In genomic region chr10:78359641-78360091, GRCh38 we compare ENCODE assay signal across 25 cellular contexts.
DNase-seq lines count a peak whose midpoint lies in the region; ATAC-seq and TF ChIP-seq lines count a peak whose summit lies in the region.
"Had no signal": no experiment of that assay in that cellular context is flagged by ENCODE, and none has a peak within 500 bp of the region (broad histone marks: within the 10 kb centered on the region; RNA-seq: fewer than 3 reads in every experiment).

No MANE protein-coding gene starts in this region.

- peaks cover 39% of the 10 kb centered on the region for H3K4me1 Mint-ChIP-seq in GM23338
- peaks cover 58% of the 10 kb centered on the region for H3K4me1 Mint-ChIP-seq in neural progenitor cell
- H3K4me1 Mint-ChIP-seq in stimulated activated effector memory CD8-positive, alpha-beta T cell treated with anti-CD3 and anti-CD28 coated beads, Interleukin-12 subunit alpha, Interleukin-12 subunit beta, amount 100 ng/mL, for 72 hours, result peaks cover 7% of the 10 kb centered on the region
- H3K4me1 Mint-ChIP-seq: naive B cell had no signal

- no peak overlapping the region for H3K27ac Mint-ChIP-seq in GM23338
- H3K27ac Mint-ChIP-seq in neural progenitor cell, result no peak overlapping the region
- no peak overlapping the region for H3K27ac Mint-ChIP-seq in stimulated activated effector memory CD8-positive, alpha-beta T cell treated with anti-CD3 and anti-CD28 coated beads, Interleukin-12 subunit alpha, Interleukin-12 subunit beta, amount 100 ng/mL, for 72 hours
- H3K27ac Mint-ChIP-seq: activated CD8-positive, alpha-beta memory T cell treated with anti-CD3 and anti-CD28 coated beads, Interleukin-2, amount 10 ng/mL, durations not matched to agents 7 days and 5 days; activated naive CD8-positive, alpha-beta T cell treated with anti-CD3 and anti-CD28 coated beads, Interleukin-2, amount 10 ng/mL, durations not matched to agents 7 days and 5 days; activated T-helper 17 cell treated with anti-CD3 and anti-CD28 coated beads, Interleukin-2, amount 50 U/mL, for 72 hours; CD4-positive, alpha-beta T cell; naive B cell; progenitor cell of endocrine pancreas had no signal

- DNase-seq in GM23338 (ENCODE audit: low spot score), result no peak
- DNase-seq in NCI-H82 treated with DMSO at 0.1 percent for 48 hours (lab: John Stamatoyannopoulos, UW; ENCODE audit: unreplicated experiment), result peak; percentile 83
- DNase-seq in hepatocyte (ENCODE audit: low spot score), result peak; percentile 70
- DNase-seq in neural progenitor cell (ENCODE audit: low spot score), result peak; percentile 47
- no peak for DNase-seq in stimulated activated effector memory CD8-positive, alpha-beta T cell treated with anti-CD3 and anti-CD28 coated beads, Interleukin-12 subunit alpha, Interleukin-12 subunit beta, amount 100 ng/mL, for 72 hours (ENCODE audit: low spot score in 2 of 2)
- no peak for DNase-seq in anterior cingulate cortex (lab: John Stamatoyannopoulos, UW)
- DNase-seq: activated CD4-positive, alpha-beta T cell treated with anti-CD3 and anti-CD28 coated beads for 48 hours; activated CD8-positive, alpha-beta memory T cell treated with anti-CD3 and anti-CD28 coated beads, Interleukin-2, amount 10 ng/mL, durations not matched to agents 7 days and 5 days; activated naive CD8-positive, alpha-beta T cell treated with anti-CD3 and anti-CD28 coated beads, Interleukin-2, amount 10 ng/mL, durations not matched to agents 7 days and 5 days; body of pancreas; CD4-positive, alpha-beta T cell; cortex of kidney; DMS53; Karpas-422; mammary epithelial cell; naive B cell; NCI-H1092; NCI-H2107; NCI-H69; stimulated activated CD4-positive, alpha-beta T cell treated with anti-CD3 and anti-CD28 coated beads, Interleukin-2, amount 100 ng/mL, for 24 hours; stimulated activated naive CD4-positive, alpha-beta T cell treated with Interleukin-2 at 50 U/mL for 16 hours had no signal

- H3K27ac ChIP-seq in GM23338 (ENCODE audit: low read depth) (no peak overlapping the region), hepatocyte (peak overlapping the region; percentile 33), neural progenitor cell (no peak overlapping the region)
- H3K27ac ChIP-seq: body of pancreas, heart left ventricle had no signal

- H3K36me3 Mint-ChIP-seq in GM23338 (ENCODE audit: low read depth) (no peaks in the 10 kb centered on the region), neural progenitor cell (no peaks in the 10 kb centered on the region)
- peaks cover 5% of the 10 kb centered on the region for H3K36me3 Mint-ChIP-seq in stimulated activated effector memory CD8-positive, alpha-beta T cell treated with anti-CD3 and anti-CD28 coated beads, Interleukin-12 subunit alpha, Interleukin-12 subunit beta, amount 100 ng/mL, for 72 hours
- H3K36me3 Mint-ChIP-seq: activated CD8-positive, alpha-beta memory T cell treated with anti-CD3 and anti-CD28 coated beads, Interleukin-2, amount 10 ng/mL, durations not matched to agents 7 days and 5 days; activated naive CD8-positive, alpha-beta T cell treated with anti-CD3 and anti-CD28 coated beads, Interleukin-2, amount 10 ng/mL, durations not matched to agents 7 days and 5 days; naive B cell had no signal

- H3K4me1 ChIP-seq in GM23338 (ENCODE audit: insufficient read depth), result peaks cover 7% of the 10 kb centered on the region
- H3K4me1 ChIP-seq in hepatocyte (ENCODE audit: insufficient read depth), result peaks cover 10% of the 10 kb centered on the region
- peaks cover 57% of the 10 kb centered on the region for H3K4me1 ChIP-seq in neural progenitor cell
- H3K4me1 ChIP-seq: body of pancreas had no signal

- peak overlapping the region; percentile 76 for H2AFZ ChIP-seq in GM23338
- H2AFZ ChIP-seq in hepatocyte, result no peak overlapping the region
- H2AFZ ChIP-seq in neural progenitor cell (replicated peaks), result no peak overlapping the region

- H3K9me2 ChIP-seq in GM23338 (ENCODE audit: insufficient read depth) (peaks cover 4% of the 10 kb centered on the region; the same call in 1 of the 2 replicates), hepatocyte (replicated peaks; ENCODE audit: insufficient read depth) (no peaks in the 10 kb centered on the region)

- H3K27me3 Mint-ChIP-seq in GM23338 (ENCODE audit: insufficient read depth, low read depth, poor library complexity) (peaks cover 11% of the 10 kb centered on the region), neural progenitor cell (ENCODE audit: insufficient read depth, low read depth) (peaks cover 5% of the 10 kb centered on the region)
- H3K27me3 Mint-ChIP-seq: activated naive CD8-positive, alpha-beta T cell treated with anti-CD3 and anti-CD28 coated beads, Interleukin-2, amount 10 ng/mL, durations not matched to agents 7 days and 5 days; CD4-positive, alpha-beta T cell had no signal

- no peak overlapping the region for H3K4me3 Mint-ChIP-seq in GM23338
- H3K4me3 Mint-ChIP-seq in neural progenitor cell, result no peak overlapping the region
- no peak overlapping the region for H3K4me3 Mint-ChIP-seq in stimulated activated effector memory CD8-positive, alpha-beta T cell treated with anti-CD3 and anti-CD28 coated beads, Interleukin-12 subunit alpha, Interleukin-12 subunit beta, amount 100 ng/mL, for 72 hours
- H3K4me3 Mint-ChIP-seq: activated CD8-positive, alpha-beta memory T cell treated with anti-CD3 and anti-CD28 coated beads, Interleukin-2, amount 10 ng/mL, durations not matched to agents 7 days and 5 days; activated naive CD8-positive, alpha-beta T cell treated with anti-CD3 and anti-CD28 coated beads, Interleukin-2, amount 10 ng/mL, durations not matched to agents 7 days and 5 days; activated T-helper 17 cell treated with anti-CD3 and anti-CD28 coated beads, Interleukin-2, amount 50 U/mL, for 72 hours; CD4-positive, alpha-beta T cell; naive B cell had no signal

- WGBS in hepatocyte (ENCODE audit: low lambda C conversion rate, missing lambda C conversion rate), result 47% methylated on average over 7 of the region's 9 CpGs

- no peak overlapping the region for H3K9ac ChIP-seq in neural progenitor cell

- H3K9me3 ChIP-seq in hepatocyte (ENCODE audit: low read depth), result no peaks in the 10 kb centered on the region
- H3K9me3 ChIP-seq in neural progenitor cell (ENCODE audit: low read depth), result no peaks in the 10 kb centered on the region
- H3K9me3 ChIP-seq: body of pancreas, heart left ventricle had no signal

- H3K4me2 ChIP-seq in GM23338, result no peak overlapping the region
- H3K4me2 ChIP-seq in hepatocyte, result no peak overlapping the region
- H3K4me2 ChIP-seq in neural progenitor cell, result peak overlapping the region; percentile 15

- H3K4me3 ChIP-seq in GM23338, result no peak overlapping the region
- no peak overlapping the region for H3K4me3 ChIP-seq in hepatocyte
- H3K4me3 ChIP-seq in neural progenitor cell, result no peak overlapping the region
- H3K4me3 ChIP-seq: body of pancreas, heart left ventricle had no signal

- no peaks in the 10 kb centered on the region for H3K36me3 ChIP-seq in GM23338 (ENCODE audit: insufficient read depth)
- no peaks in the 10 kb centered on the region for H3K36me3 ChIP-seq in hepatocyte (replicated peaks; ENCODE audit: insufficient read depth, low read depth)
- H3K36me3 ChIP-seq in neural progenitor cell, result no peaks in the 10 kb centered on the region
- H3K36me3 ChIP-seq: heart left ventricle had no signal

- H3K9me3 Mint-ChIP-seq in GM23338 (no peaks in the 10 kb centered on the region), neural progenitor cell (no peaks in the 10 kb centered on the region)
- H3K9me3 Mint-ChIP-seq in stimulated activated effector memory CD8-positive, alpha-beta T cell treated with anti-CD3 and anti-CD28 coated beads, Interleukin-12 subunit alpha, Interleukin-12 subunit beta, amount 100 ng/mL, for 72 hours, result no peaks in the 10 kb centered on the region
- H3K9me3 Mint-ChIP-seq: activated naive CD8-positive, alpha-beta T cell treated with anti-CD3 and anti-CD28 coated beads, Interleukin-2, amount 10 ng/mL, durations not matched to agents 7 days and 5 days; activated T-helper 17 cell treated with anti-CD3 and anti-CD28 coated beads, Interleukin-2, amount 50 U/mL, for 72 hours; CD4-positive, alpha-beta T cell had no signal

- no peaks in the 10 kb centered on the region for H4K20me1 ChIP-seq in GM23338 (replicated peaks; ENCODE audit: insufficient read depth)
- no peaks in the 10 kb centered on the region for H4K20me1 ChIP-seq in hepatocyte (ENCODE audit: insufficient read depth, poor library complexity, severe bottlenecking)
- no peaks in the 10 kb centered on the region for H4K20me1 ChIP-seq in neural progenitor cell (ENCODE audit: low read depth)

- TF ChIP-seq CTCF in GM23338 (conservative IDR thresholded peaks at IDR 0.05; ENCODE audit: low read depth in 2 of 2) (no peak), hepatocyte (IDR thresholded peaks at IDR 0.05; ENCODE audit: poor library complexity) (no peak), neural progenitor cell (IDR thresholded peaks at IDR 0.05) (no peak)

- ATAC-seq in GM23338 (peak; percentile 61), GM21528 (IDR thresholded peaks at IDR 0.05; ENCODE audit: low FRiP score, unreplicated experiment) (no peak)
- ATAC-seq in stimulated activated effector memory CD8-positive, alpha-beta T cell treated with anti-CD3 and anti-CD28 coated beads, Interleukin-12 subunit alpha, Interleukin-12 subunit beta, amount 100 ng/mL, for 72 hours, result no peak
- ATAC-seq: activated CD8-positive, alpha-beta memory T cell treated with anti-CD3 and anti-CD28 coated beads, Interleukin-2, amount 10 ng/mL, durations not matched to agents 7 days and 5 days; activated T-helper 17 cell treated with anti-CD3 and anti-CD28 coated beads, Interleukin-2, amount 50 U/mL, for 72 hours; body of pancreas had no signal

- H3K27me3 ChIP-seq in GM23338 (ENCODE audit: insufficient read depth) (no peaks in the 10 kb centered on the region), hepatocyte (no peaks in the 10 kb centered on the region), neural progenitor cell (no peaks in the 10 kb centered on the region)
- H3K27me3 ChIP-seq: body of pancreas, heart left ventricle had no signal

- no peaks in the 10 kb centered on the region for H3F3A ChIP-seq in GM23338 (replicated peaks; ENCODE audit: low read depth)
- H3F3A ChIP-seq in neural progenitor cell (ENCODE audit: low read depth), result peaks cover 26% of the 10 kb centered on the region

- H3K79me2 ChIP-seq in GM23338 (replicated peaks; ENCODE audit: insufficient read depth) (no peaks in the 10 kb centered on the region), hepatocyte (no peaks in the 10 kb centered on the region), neural progenitor cell (ENCODE audit: low read depth) (no peaks in the 10 kb centered on the region)

TF ChIP-seq in GM23338, 12 proteins besides CTCF, POLR2A, EP300 and RAD21 (continues in another document):
- TF ChIP-seq NANOG (IDR thresholded peaks at IDR 0.05; ENCODE audit: borderline replicate concordance), result no peak
- no peak for TF ChIP-seq POLR2AphosphoS5 (IDR thresholded peaks at IDR 0.05; ENCODE audit: low read depth)

Comparison
In these comparisons a context has a peak if more than half of its experiments do, and no peak if none do; other contexts are left out.
1. DNase-seq: peak in NCI-H82 treated with DMSO at 0.1 percent for 48 hours (single experiment), hepatocyte (single experiment) and neural progenitor cell (single experiment); none in GM23338 (single experiment), stimulated activated effector memory CD8-positive, alpha-beta T cell treated with anti-CD3 and anti-CD28 coated beads, Interleukin-12 subunit alpha, Interleukin-12 subunit beta, amount 100 ng/mL, for 72 hours (0 of 2) and anterior cingulate cortex (0 of 58).